ENCODE assay signal across 7 cellular contexts in genomic region chr11:121416909-121417567, GRCh38. TPM values are rescaled to one million over a fixed set of nuclear protein-coding genes. Genes with fewer than 3 reads are reported as not detected.
DNase-seq lines count a peak whose midpoint lies in the region; ATAC-seq and TF ChIP-seq lines count a peak whose summit lies in the region.

No MANE protein-coding gene starts in this region.

- peak; percentile 56 for DNase-seq in SW480 (ENCODE audit: low spot score)
- DNase-seq in right lobe of liver, result peak; percentile 81 to 93 (median 86)
- DNase-seq in stimulated activated naive CD4-positive, alpha-beta T cell treated with Interleukin-2 at 50 U/mL for 16 hours (lab: John Stamatoyannopoulos, UW), result peak; percentile 19
- DNase-seq in NCI-H526 treated with DMSO at 0.1 percent for 48 hours (lab: John Stamatoyannopoulos, UW), result no peak

- H3K27ac Mint-ChIP-seq in brain, result peak overlapping the region; percentile 27 to 92 (median 80)

- H3K27ac ChIP-seq in right lobe of liver, result peak overlapping the region; percentile 24 to 64 (median 56)

- peaks cover 0 to 2% (median 0%) of the 10 kb centered on the region in 5 experiments for H3K9me3 Mint-ChIP-seq in brain

- no peak overlapping the region for H3K4me3 ChIP-seq in right lobe of liver

- 7% methylated on average over 3 of the region's 7 CpGs for whole genome bisulfite sequencing in right lobe of liver (ENCODE audit: insufficient coverage, low coverage, low lambda C conversion rate, missing lambda C conversion rate)

- H3K4me1 ChIP-seq in right lobe of liver, result peaks cover 0 to 30% (median 12%) of the 10 kb centered on the region in 4 donors

- TF ChIP-seq CTCF in brain (conservative IDR thresholded peaks at IDR 0.05), result no peak
- no peak for TF ChIP-seq CTCF in right lobe of liver (IDR thresholded peaks at IDR 0.05)

- intact Hi-C loops in right lobe of liver (cut with DNase I), result no loop called here

- H3K4me1 Mint-ChIP-seq in brain, result peaks cover 37% of the 10 kb centered on the region

- TF ChIP-seq POLR2A in right lobe of liver (IDR thresholded peaks at IDR 0.05), result no peak

- peak; percentile 56 for ATAC-seq in GM19023 (IDR thresholded peaks at IDR 0.05; ENCODE audit: unreplicated experiment)
- peak; percentile 65 for ATAC-seq in HG03457 (IDR thresholded peaks at IDR 0.05; ENCODE audit: unreplicated experiment)
- peak; percentile 81 to 92 (median 89) for ATAC-seq in right lobe of liver

- no peaks in the 10 kb centered on the region for H3K9me3 ChIP-seq in right lobe of liver

- H3K27me3 ChIP-seq in right lobe of liver, result no peaks in the 10 kb centered on the region

- H3K36me3 Mint-ChIP-seq in brain, result no peaks in the 10 kb centered on the region

- H3K36me3 ChIP-seq in right lobe of liver, result no peaks in the 10 kb centered on the region

- peaks cover 6% of the 10 kb centered on the region for H3K27me3 Mint-ChIP-seq in brain

- H3K4me3 Mint-ChIP-seq in brain, result peak overlapping the region in 2 of 5 experiments; percentile 31 to 43

RNA-seq across cellular contexts. Expression of gene SORL1, which starts 35.1 kb away (rescaled TPM):
- polyA plus RNA-seq in brain (ENCODE audit: insufficient read depth, low read depth, low replicate concordance), result 29.0 TPM
- total RNA-seq in right lobe of liver, result 100 to 1,000 TPM in 2 of 6 experiments, 10 to 100 TPM in 4; 45.2 to 137 (median 73.8) TPM
